In genomic region chr18:47204908-47205522, GRCh38 we compare ENCODE assay signal across 8 cellular contexts. TPM values are rescaled to one million over a fixed set of nuclear protein-coding genes. Genes with fewer than 3 reads are reported as not detected.
DNase-seq lines count a peak whose midpoint lies in the region; ATAC-seq and TF ChIP-seq lines count a peak whose summit lies in the region.

No MANE protein-coding gene starts in this region.

- peak; percentile 66 for TF ChIP-seq CTCF in Calu3 (IDR thresholded peaks at IDR 0.05; ENCODE audit: unreplicated experiment)
- peak; percentile 88 for TF ChIP-seq CTCF in HFFc6 (IDR thresholded peaks at IDR 0.05)
- peak; percentile 76 for TF ChIP-seq CTCF in Panc1 (IDR thresholded peaks at IDR 0.05)
- TF ChIP-seq CTCF in ascending aorta (IDR thresholded peaks at IDR 0.05) = peak; percentile 41 to 61 (median 45)

- H3K36me3 Mint-ChIP-seq in Calu3 (ENCODE audit: insufficient read depth, unreplicated experiment) (no peaks in the 10 kb centered on the region), HFFc6 (ENCODE audit: low read depth) (no peaks in the 10 kb centered on the region)

- no peaks in the 10 kb centered on the region for H3K9me3 Mint-ChIP-seq in Calu3 (ENCODE audit: low read depth, unreplicated experiment)
- H3K9me3 Mint-ChIP-seq in HFFc6 = no peaks in the 10 kb centered on the region

- H3K4me1 Mint-ChIP-seq in Calu3 (ENCODE audit: low read depth, unreplicated experiment) (no peaks in the 10 kb centered on the region), HFFc6 (ENCODE audit: low read depth) (no peaks in the 10 kb centered on the region)

- CTCF ChIA-PET in Calu3 (lab: Charles Lee) = interaction anchor here (0.9 to 2.1 kb wide), 6 partner anchors 10 to 154 kb away, joined by 3 to 8 read pairs (median 5); partner anchors contain the start of gene HDHD2
- CTCF ChIA-PET in Panc1 (lab: Charles Lee) = interaction anchor here (1.0 to 1.4 kb wide), 3 partner anchors 10 to 154 kb away, joined by 3 to 5 read pairs (median 3); no protein-coding TSS in a partner anchor

- no peak overlapping the region for H3K4me3 ChIP-seq in Panc1 (ENCODE audit: low read depth in 2 of 2, low read length in 2 of 2)
- H3K4me3 ChIP-seq in ascending aorta = no peak overlapping the region

- H3K27ac Mint-ChIP-seq in Calu3 (ENCODE audit: unreplicated experiment) = no peak overlapping the region
- no peak overlapping the region for H3K27ac Mint-ChIP-seq in HFFc6

- POLR2A ChIA-PET in Panc1 (lab: Charles Lee) = no interaction called here

- ATAC-seq in Panc1 (peak; percentile 80), GM18517 (IDR thresholded peaks at IDR 0.05; ENCODE audit: unreplicated experiment) (no peak), HG02610 (IDR thresholded peaks at IDR 0.05; ENCODE audit: unreplicated experiment) (no peak)

- no TSS peak for BruUV-seq in Calu3 (replicated peaks; lab: Mats Ljungman, UMichigan)
- no TSS peak for BruUV-seq in Panc1 (replicated peaks; lab: Mats Ljungman, UMichigan)

- H3K36me3 ChIP-seq in Panc1 (ENCODE audit: control insufficient read depth, insufficient read depth, low read length) (no peaks in the 10 kb centered on the region), ascending aorta (no peaks in the 10 kb centered on the region)

- DNase-seq in Calu3 (peak; percentile 54), HFFc6 (peak; percentile 41), Panc1 (ENCODE audit: low read depth, low spot score) (no peak), ascending aorta (ENCODE audit: low spot score in 2 of 2) (no peak), iPS-NIHi11 (ENCODE audit: low spot score) (peak; percentile 72)
- DNase-seq in stimulated activated CD4-positive, alpha-beta T cell treated with anti-CD3 and anti-CD28 coated beads, Interleukin-4, amount 100 ng/mL, for 1 hour = peak; percentile 16

- in situ Hi-C loops in Panc1 (cut with HindIII; ENCODE audit: low pct_unique_long_range_greater_than_20kb, low sequenced_read_pairs) = no loop called here

- H3K27ac ChIP-seq in Panc1 (ENCODE audit: low read length) (no peak overlapping the region), ascending aorta (no peak overlapping the region)

- H3K27me3 ChIP-seq in Panc1 (ENCODE audit: control insufficient read depth, insufficient read depth, low read length) (peaks cover 4% of the 10 kb centered on the region; the same call in 1 of the 2 replicates), ascending aorta (no peaks in the 10 kb centered on the region)

- intact Hi-C loops in Calu3 (cut with micrococcal nuclease; ENCODE audit: unreplicated experiment) (loop anchor here (1.0 to 2.0 kb wide), 2 partner anchors 105 to 154 kb away; no protein-coding TSS in a partner anchor), Panc1 (cut with micrococcal nuclease; ENCODE audit: unreplicated experiment) (loop anchor here (1.0 kb wide), 1 partner anchor 105 kb away; no protein-coding TSS in a partner anchor), ascending aorta (cut with DNase I) (loop anchor here (1.0 kb wide), 1 partner anchor 105 kb away; no protein-coding TSS in a partner anchor)

- H3K27me3 Mint-ChIP-seq in Calu3 (ENCODE audit: unreplicated experiment) (peaks cover 91% of the 10 kb centered on the region), HFFc6 (ENCODE audit: insufficient read depth) (peaks cover 8% of the 10 kb centered on the region)

- no peaks in the 10 kb centered on the region for H3K9me3 ChIP-seq in Panc1 (ENCODE audit: control insufficient read depth, insufficient read depth, low read depth, low read length)
- H3K9me3 ChIP-seq in ascending aorta = no peaks in the 10 kb centered on the region

- H3K4me3 Mint-ChIP-seq in Calu3 (ENCODE audit: low read depth, unreplicated experiment) (no peak overlapping the region), HFFc6 (no peak overlapping the region)

- H3K4me1 ChIP-seq in Panc1 (ENCODE audit: control insufficient read depth, insufficient read depth, low read length) = no peaks in the 10 kb centered on the region
- H3K4me1 ChIP-seq in ascending aorta = no peaks in the 10 kb centered on the region

RNA-seq across cellular contexts. Expression of gene IER3IP1, which starts 28.9 kb away (rescaled TPM):
- 18.1 and 20.4 TPM in 2 replicates for total RNA-seq in Calu3 (2022)
- total RNA-seq in HFFc6 (2021; fragmentation: NEBNext Ultra II Directional; extraction: Animal tissue kit (Norgen Biotek cat#: 25700)) = 10 to 100 TPM; 15.0 to 20.0 (median 18.3) TPM
- 8.5 TPM for total RNA-seq in Panc1 (2021; ENCODE audit: unreplicated experiment)
- 5.4 TPM for polyA plus RNA-seq in Panc1 (2012; ENCODE audit: insufficient read length)
- 10.0 TPM for total RNA-seq in ascending aorta

RNA-seq across cellular contexts. Expression of gene SKOR2, which starts 46.4 kb away (rescaled TPM):
- total RNA-seq in Calu3 (2022) (not detected in 2 replicates), Panc1 (2021; ENCODE audit: unreplicated experiment) (not detected), ascending aorta (not detected)
- not detected for total RNA-seq in HFFc6 (2021; fragmentation: NEBNext Ultra II Directional; extraction: Animal tissue kit (Norgen Biotek cat#: 25700))
- not detected for polyA plus RNA-seq in Panc1 (2012; ENCODE audit: insufficient read length)

RNA-seq across cellular contexts. Expression of gene HDHD2, which starts 54.7 kb away (rescaled TPM):
- 30.1 and 31.6 TPM in 2 replicates for total RNA-seq in Calu3 (2022)
- 10 to 100 TPM; 22.1 to 27.6 (median 23.3) TPM for total RNA-seq in HFFc6 (2021; fragmentation: NEBNext Ultra II Directional; extraction: Animal tissue kit (Norgen Biotek cat#: 25700))
- total RNA-seq in Panc1 (2021; ENCODE audit: unreplicated experiment) = 24.6 TPM
- 5.6 TPM for polyA plus RNA-seq in Panc1 (2012; ENCODE audit: insufficient read length)
- 3.5 TPM for total RNA-seq in ascending aorta

Comparison
In these comparisons a context has a peak if more than half of its experiments do, and no peak if none do; other contexts are left out.
1. DNase-seq: peak in Calu3 (single experiment), HFFc6 (single experiment), iPS-NIHi11 (single experiment) and stimulated activated CD4-positive, alpha-beta T cell treated with anti-CD3 and anti-CD28 coated beads, Interleukin-4, amount 100 ng/mL, for 1 hour (single experiment); none in Panc1 (single experiment) and ascending aorta (0 of 2).
2. Peak in every context shown above with its lines, with median percentiles within 50 percentile points of each other: CTCF ChIP-seq.